In the genomic region with DNA sequence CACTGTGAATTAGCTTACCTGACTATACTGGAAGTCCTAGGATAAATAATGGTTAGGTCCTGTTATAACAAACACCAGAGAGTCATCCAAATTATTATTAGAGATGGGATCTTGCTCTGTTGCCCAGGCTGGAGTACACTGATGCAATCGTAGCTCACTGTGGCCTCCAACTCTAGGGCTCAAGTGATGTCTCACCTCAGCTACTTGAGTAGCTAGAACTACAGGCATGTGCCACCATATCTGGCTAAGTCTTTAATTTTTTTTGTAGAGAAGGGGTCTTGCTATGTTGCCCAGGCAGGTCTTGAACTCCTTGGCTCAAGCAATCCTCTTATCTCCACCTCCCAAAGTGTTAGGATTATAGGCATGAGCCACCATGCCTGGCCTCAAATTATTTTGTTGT, we compare ENCODE assay signal across 29 cellular contexts.
"Had no signal": no experiment of that assay in that cellular context is flagged by ENCODE, and none has a peak within 500 bp of the region (broad histone marks: within the 10 kb centered on the region; RNA-seq: fewer than 3 reads in every experiment).

No MANE protein-coding gene starts in this region.

- H3K4me2 ChIP-seq: SK-N-SH had no signal

- H3K27me3 Mint-ChIP-seq: activated B cell treated with CpG ODN at 0.5 μM for 24 hours; activated CD8-positive, alpha-beta T cell treated with anti-CD3 and anti-CD28 coated beads for 36 hours; activated naive CD8-positive, alpha-beta T cell treated with anti-CD3 and anti-CD28 coated beads for 36 hours; activated T-helper 17 cell treated with anti-CD3 and anti-CD28 coated beads, Interleukin-2, amount 50 U/mL, for 72 hours had no signal

- H3K9me3 Mint-ChIP-seq: activated B cell treated with CpG ODN at 0.5 μM for 24 hours; activated CD8-positive, alpha-beta T cell treated with anti-CD3 and anti-CD28 coated beads for 36 hours; activated naive CD8-positive, alpha-beta T cell treated with anti-CD3 and anti-CD28 coated beads for 36 hours; activated T-helper 17 cell treated with anti-CD3 and anti-CD28 coated beads, Interleukin-2, amount 50 U/mL, for 72 hours; T-helper 1 cell treated with Interleukin-12 subunit alpha and Interleukin-12 subunit beta and Interleukin-4 antibody, amounts not matched to agents 30 μg/mL and 1 μg/mL, for 36 hours; T-helper 2 cell treated with Interferon-gamma antibody and Interleukin-4, amounts not matched to agents 5 μg/mL and 100 μg/mL, for 36 hours had no signal

- DNase-seq: activated B cell treated with CpG ODN at 0.5 μM for 24 hours; activated CD4-positive, alpha-beta T cell treated with anti-CD3 and anti-CD28 coated beads for 4 hours; activated CD4-positive, alpha-beta T cell treated with anti-CD3 and anti-CD28 coated beads, Interleukin-2, amount 50 U/mL, for 1 hour; activated CD4-positive, CD25-positive, alpha-beta regulatory T cell treated with anti-CD3 and anti-CD28 coated beads, Interleukin-2, amount 50 U/mL, for 72 hours; activated CD8-positive, alpha-beta T cell treated with anti-CD3 and anti-CD28 coated beads for 36 hours; activated effector memory CD4-positive, alpha-beta T cell treated with anti-CD3 and anti-CD28 coated beads, Interleukin-2, amount 50 U/mL, for 16 hours; activated naive CD4-positive, alpha-beta T cell; activated naive CD4-positive, alpha-beta T cell treated with anti-CD3 and anti-CD28 coated beads, Interleukin-2, amount 50 U/mL, for 16 hours; activated naive CD8-positive, alpha-beta T cell treated with anti-CD3 and anti-CD28 coated beads for 36 hours; activated T-cell treated with anti-CD3 and anti-CD28 coated beads for 4 hours; activated T-cell treated with anti-CD3 and anti-CD28 coated beads, Interleukin-2, amount 50 U/mL, for 48 hours; amniotic stem cell; aorta; brain microvascular endothelial cell; central memory CD4-positive, alpha-beta T cell; NCI-H1105; NCI-H1417 treated with DMSO at 0.1 percent for 48 hours; NCI-H1694; NCI-H1930; NCI-H345; NCI-H524 treated with DMSO at 0.1 percent for 48 hours; SHP77 treated with DMSO at 0.1 percent for 48 hours; SK-N-SH had no signal

- H3K4me3 ChIP-seq: SJSA1 had no signal

- H3K4me1 Mint-ChIP-seq: activated naive CD8-positive, alpha-beta T cell treated with anti-CD3 and anti-CD28 coated beads for 36 hours; activated T-helper 17 cell treated with anti-CD3 and anti-CD28 coated beads, Interleukin-2, amount 50 U/mL, for 72 hours had no signal

- H3K9me3 ChIP-seq: SJSA1, SK-N-SH had no signal

- H3K27me3 ChIP-seq: brain microvascular endothelial cell, SJSA1 had no signal

- H3K27ac Mint-ChIP-seq: activated T-helper 17 cell treated with anti-CD3 and anti-CD28 coated beads, Interleukin-2, amount 50 U/mL, for 72 hours; T-helper 1 cell treated with Interleukin-12 subunit alpha and Interleukin-12 subunit beta and Interleukin-4 antibody, amounts not matched to agents 30 μg/mL and 1 μg/mL, for 36 hours; T-helper 2 cell treated with Interferon-gamma antibody and Interleukin-4, amounts not matched to agents 5 μg/mL and 100 μg/mL, for 36 hours had no signal

- H3K27ac ChIP-seq: brain microvascular endothelial cell, SJSA1 had no signal

- H3K9ac ChIP-seq: SK-N-SH had no signal

- ATAC-seq: activated CD8-positive, alpha-beta T cell treated with anti-CD3 and anti-CD28 coated beads for 36 hours; activated T-helper 17 cell treated with anti-CD3 and anti-CD28 coated beads, Interleukin-2, amount 50 U/mL, for 72 hours; Panc1 had no signal

- H3K4me3 Mint-ChIP-seq: activated B cell treated with CpG ODN at 0.5 μM for 24 hours; activated CD8-positive, alpha-beta T cell treated with anti-CD3 and anti-CD28 coated beads for 36 hours; activated naive CD8-positive, alpha-beta T cell treated with anti-CD3 and anti-CD28 coated beads for 36 hours; activated T-helper 17 cell treated with anti-CD3 and anti-CD28 coated beads, Interleukin-2, amount 50 U/mL, for 72 hours; T-helper 1 cell treated with Interleukin-12 subunit alpha and Interleukin-12 subunit beta and Interleukin-4 antibody, amounts not matched to agents 30 μg/mL and 1 μg/mL, for 36 hours; T-helper 2 cell treated with Interferon-gamma antibody and Interleukin-4, amounts not matched to agents 5 μg/mL and 100 μg/mL, for 36 hours had no signal

- FAIRE-seq: TTC549 had no signal
